Comparison of ENCODE assay signal across 1 cellular context in genomic region chr11:57340228-57340627, GRCh38.
A peak's percentile ranks its signal among the peaks of the same experiment; 100 is the strongest.
TF ChIP-seq lines count a peak whose summit lies in the region.

No MANE protein-coding gene starts in this region.

TF ChIP-seq in K562, 482 proteins besides CTCF, POLR2A, EP300 and RAD21 (continued from another document and continues in another):
- TF ChIP-seq, protein P1, sequence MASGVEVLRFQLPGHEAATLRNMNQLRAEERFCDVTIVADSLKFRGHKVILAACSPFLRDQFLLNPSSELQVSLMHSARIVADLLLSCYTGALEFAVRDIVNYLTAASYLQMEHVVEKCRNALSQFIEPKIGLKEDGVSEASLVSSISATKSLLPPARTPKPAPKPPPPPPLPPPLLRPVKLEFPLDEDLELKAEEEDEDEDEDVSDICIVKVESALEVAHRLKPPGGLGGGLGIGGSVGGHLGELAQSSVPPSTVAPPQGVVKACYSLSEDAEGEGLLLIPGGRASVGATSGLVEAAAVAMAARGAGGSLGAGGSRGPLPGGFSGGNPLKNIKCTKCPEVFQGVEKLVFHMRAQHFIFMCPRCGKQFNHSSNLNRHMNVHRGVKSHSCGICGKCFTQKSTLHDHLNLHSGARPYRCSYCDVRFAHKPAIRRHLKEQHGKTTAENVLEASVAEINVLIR (CRISPR knock-in tag; IDR thresholded peaks at IDR 0.05): no peak
- TF ChIP-seq KDM4B (IDR thresholded peaks at IDR 0.05; ENCODE audit: borderline replicate concordance in 2 of 2, low read depth in 1 of 2) (no peak), MYC (IDR thresholded peaks at IDR 0.05; ENCODE audit: low read depth, low read length) (peak; percentile 47), MYC (CRISPR knock-in tag; IDR thresholded peaks at IDR 0.05; ENCODE audit: borderline replicate concordance, low read depth) (no peak), GABPB1 (CRISPR knock-in tag; IDR thresholded peaks at IDR 0.05) (no peak), ATF1 (CRISPR knock-in tag; IDR thresholded peaks at IDR 0.05) (no peak), ATF1 (tag; IDR thresholded peaks at IDR 0.05) (0 out of 2 replicates have a peak, but pooled peaks have one; percentile 22), RREB1 (CRISPR knock-in tag; IDR thresholded peaks at IDR 0.05) (0 out of 2 replicates have a peak, but pooled peaks have one; percentile 44), HDAC8 (tag; IDR thresholded peaks at IDR 0.05) (no peak), ETV5 (CRISPR knock-in tag; IDR thresholded peaks at IDR 0.05; ENCODE audit: low read depth) (no peak), CREB3 (tag; conservative IDR thresholded peaks at IDR 0.05; ENCODE audit: low read depth) (no peak), ZC3H4 (CRISPR knock-in tag; IDR thresholded peaks at IDR 0.05; ENCODE audit: borderline replicate concordance) (no peak), E2F8 (IDR thresholded peaks at IDR 0.05; ENCODE audit: low read depth, partially characterized antibody) (no peak), DIDO1 (tag; IDR thresholded peaks at IDR 0.05; ENCODE audit: low read depth) (no peak), CC2D1A (IDR thresholded peaks at IDR 0.05) (no peak), CTBP1 (IDR thresholded peaks at IDR 0.05; ENCODE audit: borderline replicate concordance) (peak; percentile 87), MEIS2 (IDR thresholded peaks at IDR 0.05; ENCODE audit: partially characterized antibody) (peak; percentile 99)
- TF ChIP-seq, protein P2, sequence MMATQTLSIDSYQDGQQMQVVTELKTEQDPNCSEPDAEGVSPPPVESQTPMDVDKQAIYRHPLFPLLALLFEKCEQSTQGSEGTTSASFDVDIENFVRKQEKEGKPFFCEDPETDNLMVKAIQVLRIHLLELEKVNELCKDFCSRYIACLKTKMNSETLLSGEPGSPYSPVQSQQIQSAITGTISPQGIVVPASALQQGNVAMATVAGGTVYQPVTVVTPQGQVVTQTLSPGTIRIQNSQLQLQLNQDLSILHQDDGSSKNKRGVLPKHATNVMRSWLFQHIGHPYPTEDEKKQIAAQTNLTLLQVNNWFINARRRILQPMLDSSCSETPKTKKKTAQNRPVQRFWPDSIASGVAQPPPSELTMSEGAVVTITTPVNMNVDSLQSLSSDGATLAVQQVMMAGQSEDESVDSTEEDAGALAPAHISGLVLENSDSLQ (IDR thresholded peaks at IDR 0.05): peak; percentile 97
- TF ChIP-seq, protein P3, sequence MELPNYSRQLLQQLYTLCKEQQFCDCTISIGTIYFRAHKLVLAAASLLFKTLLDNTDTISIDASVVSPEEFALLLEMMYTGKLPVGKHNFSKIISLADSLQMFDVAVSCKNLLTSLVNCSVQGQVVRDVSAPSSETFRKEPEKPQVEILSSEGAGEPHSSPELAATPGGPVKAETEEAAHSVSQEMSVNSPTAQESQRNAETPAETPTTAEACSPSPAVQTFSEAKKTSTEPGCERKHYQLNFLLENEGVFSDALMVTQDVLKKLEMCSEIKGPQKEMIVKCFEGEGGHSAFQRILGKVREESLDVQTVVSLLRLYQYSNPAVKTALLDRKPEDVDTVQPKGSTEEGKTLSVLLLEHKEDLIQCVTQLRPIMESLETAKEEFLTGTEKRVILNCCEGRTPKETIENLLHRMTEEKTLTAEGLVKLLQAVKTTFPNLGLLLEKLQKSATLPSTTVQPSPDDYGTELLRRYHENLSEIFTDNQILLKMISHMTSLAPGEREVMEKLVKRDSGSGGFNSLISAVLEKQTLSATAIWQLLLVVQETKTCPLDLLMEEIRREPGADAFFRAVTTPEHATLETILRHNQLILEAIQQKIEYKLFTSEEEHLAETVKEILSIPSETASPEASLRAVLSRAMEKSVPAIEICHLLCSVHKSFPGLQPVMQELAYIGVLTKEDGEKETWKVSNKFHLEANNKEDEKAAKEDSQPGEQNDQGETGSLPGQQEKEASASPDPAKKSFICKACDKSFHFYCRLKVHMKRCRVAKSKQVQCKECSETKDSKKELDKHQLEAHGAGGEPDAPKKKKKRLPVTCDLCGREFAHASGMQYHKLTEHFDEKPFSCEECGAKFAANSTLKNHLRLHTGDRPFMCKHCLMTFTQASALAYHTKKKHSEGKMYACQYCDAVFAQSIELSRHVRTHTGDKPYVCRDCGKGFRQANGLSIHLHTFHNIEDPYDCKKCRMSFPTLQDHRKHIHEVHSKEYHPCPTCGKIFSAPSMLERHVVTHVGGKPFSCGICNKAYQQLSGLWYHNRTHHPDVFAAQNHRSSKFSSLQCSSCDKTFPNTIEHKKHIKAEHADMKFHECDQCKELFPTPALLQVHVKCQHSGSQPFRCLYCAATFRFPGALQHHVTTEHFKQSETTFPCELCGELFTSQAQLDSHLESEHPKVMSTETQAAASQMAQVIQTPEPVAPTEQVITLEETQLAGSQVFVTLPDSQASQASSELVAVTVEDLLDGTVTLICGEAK (IDR thresholded peaks at IDR 0.05): no peak
- TF ChIP-seq, protein P3 (CRISPR knock-in tag; IDR thresholded peaks at IDR 0.05): no peak
- TF ChIP-seq, protein P4, sequence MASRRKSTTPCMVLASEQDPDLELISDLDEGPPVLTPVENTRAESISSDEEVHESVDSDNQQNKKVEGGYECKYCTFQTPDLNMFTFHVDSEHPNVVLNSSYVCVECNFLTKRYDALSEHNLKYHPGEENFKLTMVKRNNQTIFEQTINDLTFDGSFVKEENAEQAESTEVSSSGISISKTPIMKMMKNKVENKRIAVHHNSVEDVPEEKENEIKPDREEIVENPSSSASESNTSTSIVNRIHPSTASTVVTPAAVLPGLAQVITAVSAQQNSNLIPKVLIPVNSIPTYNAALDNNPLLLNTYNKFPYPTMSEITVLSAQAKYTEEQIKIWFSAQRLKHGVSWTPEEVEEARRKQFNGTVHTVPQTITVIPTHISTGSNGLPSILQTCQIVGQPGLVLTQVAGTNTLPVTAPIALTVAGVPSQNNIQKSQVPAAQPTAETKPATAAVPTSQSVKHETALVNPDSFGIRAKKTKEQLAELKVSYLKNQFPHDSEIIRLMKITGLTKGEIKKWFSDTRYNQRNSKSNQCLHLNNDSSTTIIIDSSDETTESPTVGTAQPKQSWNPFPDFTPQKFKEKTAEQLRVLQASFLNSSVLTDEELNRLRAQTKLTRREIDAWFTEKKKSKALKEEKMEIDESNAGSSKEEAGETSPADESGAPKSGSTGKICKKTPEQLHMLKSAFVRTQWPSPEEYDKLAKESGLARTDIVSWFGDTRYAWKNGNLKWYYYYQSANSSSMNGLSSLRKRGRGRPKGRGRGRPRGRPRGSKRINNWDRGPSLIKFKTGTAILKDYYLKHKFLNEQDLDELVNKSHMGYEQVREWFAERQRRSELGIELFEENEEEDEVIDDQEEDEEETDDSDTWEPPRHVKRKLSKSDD (conservative IDR thresholded peaks at IDR 0.05; ENCODE audit: low read length): no peak
- TF ChIP-seq, protein P5, sequence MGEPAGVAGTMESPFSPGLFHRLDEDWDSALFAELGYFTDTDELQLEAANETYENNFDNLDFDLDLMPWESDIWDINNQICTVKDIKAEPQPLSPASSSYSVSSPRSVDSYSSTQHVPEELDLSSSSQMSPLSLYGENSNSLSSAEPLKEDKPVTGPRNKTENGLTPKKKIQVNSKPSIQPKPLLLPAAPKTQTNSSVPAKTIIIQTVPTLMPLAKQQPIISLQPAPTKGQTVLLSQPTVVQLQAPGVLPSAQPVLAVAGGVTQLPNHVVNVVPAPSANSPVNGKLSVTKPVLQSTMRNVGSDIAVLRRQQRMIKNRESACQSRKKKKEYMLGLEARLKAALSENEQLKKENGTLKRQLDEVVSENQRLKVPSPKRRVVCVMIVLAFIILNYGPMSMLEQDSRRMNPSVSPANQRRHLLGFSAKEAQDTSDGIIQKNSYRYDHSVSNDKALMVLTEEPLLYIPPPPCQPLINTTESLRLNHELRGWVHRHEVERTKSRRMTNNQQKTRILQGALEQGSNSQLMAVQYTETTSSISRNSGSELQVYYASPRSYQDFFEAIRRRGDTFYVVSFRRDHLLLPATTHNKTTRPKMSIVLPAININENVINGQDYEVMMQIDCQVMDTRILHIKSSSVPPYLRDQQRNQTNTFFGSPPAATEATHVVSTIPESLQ (CRISPR knock-in tag; IDR thresholded peaks at IDR 0.05): no peak
- TF ChIP-seq, protein P6, sequence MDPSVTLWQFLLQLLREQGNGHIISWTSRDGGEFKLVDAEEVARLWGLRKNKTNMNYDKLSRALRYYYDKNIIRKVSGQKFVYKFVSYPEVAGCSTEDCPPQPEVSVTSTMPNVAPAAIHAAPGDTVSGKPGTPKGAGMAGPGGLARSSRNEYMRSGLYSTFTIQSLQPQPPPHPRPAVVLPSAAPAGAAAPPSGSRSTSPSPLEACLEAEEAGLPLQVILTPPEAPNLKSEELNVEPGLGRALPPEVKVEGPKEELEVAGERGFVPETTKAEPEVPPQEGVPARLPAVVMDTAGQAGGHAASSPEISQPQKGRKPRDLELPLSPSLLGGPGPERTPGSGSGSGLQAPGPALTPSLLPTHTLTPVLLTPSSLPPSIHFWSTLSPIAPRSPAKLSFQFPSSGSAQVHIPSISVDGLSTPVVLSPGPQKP (CRISPR knock-in tag; IDR thresholded peaks at IDR 0.05): no peak
